10 cellular contexts compared by ENCODE assay signal in genomic region chr20:15200139-15200538, GRCh38.
DNase-seq lines count a peak whose midpoint lies in the region; ATAC-seq, FAIRE-seq and TF ChIP-seq lines count a peak whose summit lies in the region.
"Had no signal": no experiment of that assay in that cellular context is flagged by ENCODE, and none has a peak within 500 bp of the region (broad histone marks: within the 10 kb centered on the region; RNA-seq: fewer than 3 reads in every experiment).

No MANE protein-coding gene starts in this region.

- no peaks in the 10 kb centered on the region for H3K9me3 ChIP-seq in colonic mucosa

- ATAC-seq in GM18861 (IDR thresholded peaks at IDR 0.05; ENCODE audit: unreplicated experiment) (peak; percentile 60), GM21529 (IDR thresholded peaks at IDR 0.05; ENCODE audit: unreplicated experiment) (peak; percentile 79), HG03135 (IDR thresholded peaks at IDR 0.05; ENCODE audit: unreplicated experiment) (peak; percentile 74)

- DNase-seq in bronchial epithelial cell (ENCODE audit: low read depth) (peak; percentile 67), OCI-M1 (lab: John Stamatoyannopoulos, UW) (no peak), colonic mucosa (no peak), A172 (ENCODE audit: low spot score) (no peak)
- no peak for DNase-seq in activated CD8-positive, alpha-beta memory T cell treated with anti-CD3 and anti-CD28 coated beads, Interleukin-2, amount 50 U/mL, for 48 hours
- DNase-seq: Kasumi-1 had no signal

- no peak overlapping the region for H3K9ac ChIP-seq in colonic mucosa (ENCODE audit: low read depth in 2 of 2, low read length in 2 of 2)

- no peaks in the 10 kb centered on the region for H3K27me3 ChIP-seq in bronchial epithelial cell (ENCODE audit: control insufficient read depth, insufficient read depth, low read length)
- H3K27me3 ChIP-seq in colonic mucosa, result no peaks in the 10 kb centered on the region

- no peaks in the 10 kb centered on the region for H3K4me1 ChIP-seq in colonic mucosa

- H3K4me3 ChIP-seq in bronchial epithelial cell (ENCODE audit: low read depth, low read length), result no peak overlapping the region
- no peak overlapping the region for H3K4me3 ChIP-seq in colonic mucosa
- H3K4me3 ChIP-seq: coronary artery had no signal

- FAIRE-seq in bronchial epithelial cell (lab: Jason Lieb, UNC), result no peak

- H3K27ac ChIP-seq in colonic mucosa, result no peak overlapping the region
- H3K27ac ChIP-seq: coronary artery had no signal

- TF ChIP-seq CTCF in bronchial epithelial cell (IDR thresholded peaks at IDR 0.05; ENCODE audit: insufficient read depth, low read length, severe bottlenecking) (no peak), colonic mucosa (IDR thresholded peaks at IDR 0.05) (no peak)

- intact Hi-C loops in colonic mucosa (cut with DNase I), result no loop called here

- no peaks in the 10 kb centered on the region for H3K36me3 ChIP-seq in bronchial epithelial cell (ENCODE audit: control insufficient read depth, insufficient read depth, low read length)
- H3K36me3 ChIP-seq in colonic mucosa, result no peaks in the 10 kb centered on the region
